Comparison of ENCODE assay signal across 20 cellular contexts in genomic region chr14:68583527-68584275, GRCh38.
DNase-seq lines count a peak whose midpoint lies in the region; ATAC-seq, FAIRE-seq and TF ChIP-seq lines count a peak whose summit lies in the region.
"Had no signal": no experiment of that assay in that cellular context is flagged by ENCODE, and none has a peak within 500 bp of the region (broad histone marks: within the 10 kb centered on the region; RNA-seq: fewer than 3 reads in every experiment).

No MANE protein-coding gene starts in this region.

- H3K9me3 ChIP-seq in right atrium auricular region = no peaks in the 10 kb centered on the region
- H3K9me3 ChIP-seq in pancreas = no peaks in the 10 kb centered on the region
- H3K9me3 ChIP-seq: gastroesophageal sphincter, thoracic aorta had no signal

- intact Hi-C loops in Right ventricle myocardium superior (cut with DNase I) = no loop called here
- intact Hi-C loops in left ventricle myocardium superior (cut with micrococcal nuclease) = no loop called here
- intact Hi-C loops in pancreas (cut with DNase I) = no loop called here
- intact Hi-C loops in dorsolateral prefrontal cortex (cut with DNase I) = no loop called here

- ATAC-seq in Right ventricle myocardium superior (ENCODE audit: poor library complexity) (peak; percentile 64), left ventricle myocardium superior (peak; percentile 46), pancreas (peak; percentile 21 to 69 (median 52)), GM18873 (IDR thresholded peaks at IDR 0.05; ENCODE audit: low FRiP score, unreplicated experiment) (no peak)
- ATAC-seq: activated naive CD4-positive, alpha-beta T cell treated with anti-CD3 and anti-CD28 coated beads, Interleukin-2, amount 50 U/mL, for 72 hours; gastroesophageal sphincter; naive thymus-derived CD8-positive, alpha-beta T cell had no signal

- FAIRE-seq in pancreas (lab: Jason Lieb, UNC) = no peak

- H3K27ac ChIP-seq in right atrium auricular region (no peak overlapping the region), pancreas (no peak overlapping the region), dorsolateral prefrontal cortex (no peak overlapping the region)
- H3K27ac ChIP-seq: thoracic aorta had no signal

- TF ChIP-seq CTCF in right atrium auricular region (IDR thresholded peaks at IDR 0.05) (no peak), pancreas (IDR thresholded peaks at IDR 0.05) (no peak), dorsolateral prefrontal cortex (IDR thresholded peaks at IDR 0.05 in 54 of 56, conservative IDR thresholded peaks at IDR 0.05 in 2 of 56; ENCODE audit: low read depth in 1 of 56, partially characterized antibody in 56 of 56) (no peak)

- H3K4me3 ChIP-seq in right atrium auricular region (no peak overlapping the region), pancreas (no peak overlapping the region), dorsolateral prefrontal cortex (no peak overlapping the region)
- H3K4me3 ChIP-seq: gastroesophageal sphincter, thoracic aorta had no signal

- H3K4me1 ChIP-seq in right atrium auricular region (peaks cover 0 to 11% of the 10 kb centered on the region in 2 donors), pancreas (peaks cover 6 to 14% (median 7%) of the 10 kb centered on the region in 3 donors)

- no peaks in the 10 kb centered on the region for H3K36me3 ChIP-seq in right atrium auricular region
- H3K36me3 ChIP-seq in pancreas = no peaks in the 10 kb centered on the region
- H3K36me3 ChIP-seq: gastroesophageal sphincter, thoracic aorta had no signal

- DNase-seq in Right ventricle myocardium superior = no peak
- no peak for DNase-seq in right atrium auricular region (ENCODE audit: low spot score)
- DNase-seq in left ventricle myocardium superior = no peak
- DNase-seq in pancreas = peak in 2 of 6 donors; percentile 40 to 54
- DNase-seq in DMS153 treated with DMSO at 0.1 percent for 48 hours (lab: John Stamatoyannopoulos, UW; ENCODE audit: unreplicated experiment) = no peak
- no peak for DNase-seq in dorsolateral prefrontal cortex
- DNase-seq in iPS-NIHi11 (ENCODE audit: low spot score) = no peak
- DNase-seq: activated CD4-positive, alpha-beta memory T cell treated with anti-CD3 and anti-CD28 coated beads, Interleukin-2, amount 10 ng/mL, durations not matched to agents 7 days and 5 days; activated T-cell treated with anti-CD3 and anti-CD28 coated beads, Interleukin-2, amount 50 U/mL, for 48 hours; dermis blood vessel endothelial cell; Karpas-422; NCI-H1092 treated with DMSO at 0.1 percent for 48 hours; NK-92 treated with Interleukin-12 subunit alpha and Interleukin-12 subunit beta, amount 100 ng/mL, for 24 hours; RPMI8226; stimulated activated CD4-positive, alpha-beta T cell treated with anti-CD3 and anti-CD28 coated beads, Interleukin-12 subunit alpha, Interleukin-12 subunit beta, amount 100 ng/mL, for 4 hours had no signal

- H3K27me3 ChIP-seq in right atrium auricular region = no peaks in the 10 kb centered on the region
- H3K27me3 ChIP-seq in pancreas = no peaks in the 10 kb centered on the region
- H3K27me3 ChIP-seq in dorsolateral prefrontal cortex = no peaks in the 10 kb centered on the region
- H3K27me3 ChIP-seq: gastroesophageal sphincter had no signal

- 56 to 59% methylated on average over 13 of the region's 13 CpGs for WGBS in pancreas, 2 donors
